Comparison of ENCODE assay signal across 2 cellular contexts in the genomic region with DNA sequence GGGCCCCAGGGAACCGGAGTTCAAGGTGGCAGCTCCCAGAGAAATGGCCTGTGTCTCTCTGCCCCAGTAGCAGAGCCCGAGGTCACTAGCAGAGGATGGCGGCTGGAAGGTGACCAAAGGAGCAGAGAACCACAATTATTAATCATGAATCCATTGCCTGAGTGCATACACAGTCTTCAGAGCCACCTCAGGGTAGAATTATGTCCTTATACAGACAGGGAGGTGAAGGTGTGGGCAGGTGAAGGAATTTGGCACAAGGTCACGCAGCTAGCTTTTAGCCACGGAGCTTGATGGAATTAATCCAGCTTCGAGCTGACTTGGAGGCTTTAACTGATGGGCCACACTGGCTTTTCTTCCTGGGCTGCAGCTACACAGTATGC.
TF ChIP-seq lines count a peak whose summit lies in the region.

No MANE protein-coding gene starts in this region.

TF ChIP-seq in A549, 52 proteins besides CTCF, POLR2A, EP300 and RAD21 (continued from another document):
- TF ChIP-seq ZSCAN20 (CRISPR knock-in tag; IDR thresholded peaks at IDR 0.05) (no peak), TP53 (CRISPR knock-in tag; IDR thresholded peaks at IDR 0.05) (no peak), RARB (CRISPR knock-in tag; IDR thresholded peaks at IDR 0.05) (no peak), KDM5A (IDR thresholded peaks at IDR 0.05) (no peak), FOSL2 (IDR thresholded peaks at IDR 0.05) (no peak), FOSL2 (CRISPR knock-in tag; IDR thresholded peaks at IDR 0.05) (no peak), FOXS1 (CRISPR knock-in tag; IDR thresholded peaks at IDR 0.05) (no peak), RCOR1 (IDR thresholded peaks at IDR 0.05; ENCODE audit: low read depth, low read length) (no peak), NPAS2 (CRISPR knock-in tag; IDR thresholded peaks at IDR 0.05; ENCODE audit: borderline replicate concordance) (no peak), NFE2L2 (conservative IDR thresholded peaks at IDR 0.05; ENCODE audit: low read length) (no peak), CBX8 (IDR thresholded peaks at IDR 0.05) (no peak), JUNB (IDR thresholded peaks at IDR 0.05) (no peak), CHD4 (IDR thresholded peaks at IDR 0.05; ENCODE audit: borderline replicate concordance) (no peak), HOXA7 (CRISPR knock-in tag; IDR thresholded peaks at IDR 0.05) (no peak), KDM1A (IDR thresholded peaks at IDR 0.05; ENCODE audit: low read depth) (no peak)
- TF ChIP-seq, protein P1, sequence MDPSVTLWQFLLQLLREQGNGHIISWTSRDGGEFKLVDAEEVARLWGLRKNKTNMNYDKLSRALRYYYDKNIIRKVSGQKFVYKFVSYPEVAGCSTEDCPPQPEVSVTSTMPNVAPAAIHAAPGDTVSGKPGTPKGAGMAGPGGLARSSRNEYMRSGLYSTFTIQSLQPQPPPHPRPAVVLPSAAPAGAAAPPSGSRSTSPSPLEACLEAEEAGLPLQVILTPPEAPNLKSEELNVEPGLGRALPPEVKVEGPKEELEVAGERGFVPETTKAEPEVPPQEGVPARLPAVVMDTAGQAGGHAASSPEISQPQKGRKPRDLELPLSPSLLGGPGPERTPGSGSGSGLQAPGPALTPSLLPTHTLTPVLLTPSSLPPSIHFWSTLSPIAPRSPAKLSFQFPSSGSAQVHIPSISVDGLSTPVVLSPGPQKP (IDR thresholded peaks at IDR 0.05; ENCODE audit: low read depth, low read length), result no peak
- TF ChIP-seq, protein P2, sequence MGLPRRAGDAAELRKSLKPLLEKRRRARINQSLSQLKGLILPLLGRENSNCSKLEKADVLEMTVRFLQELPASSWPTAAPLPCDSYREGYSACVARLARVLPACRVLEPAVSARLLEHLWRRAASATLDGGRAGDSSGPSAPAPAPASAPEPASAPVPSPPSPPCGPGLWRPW (IDR thresholded peaks at IDR 0.05), result no peak

TF ChIP-seq in H1, 55 proteins besides CTCF, POLR2A, EP300 and RAD21 (continued from another document):
- no peak for TF ChIP-seq TAF7 (optimal IDR thresholded peaks at IDR 0.05; ENCODE audit: borderline replicate concordance, low read depth, low read length)
- no peak for TF ChIP-seq FOSL1 (IDR thresholded peaks at IDR 0.05; ENCODE audit: insufficient read depth, low read depth, low read length)
- TF ChIP-seq, protein P3, sequence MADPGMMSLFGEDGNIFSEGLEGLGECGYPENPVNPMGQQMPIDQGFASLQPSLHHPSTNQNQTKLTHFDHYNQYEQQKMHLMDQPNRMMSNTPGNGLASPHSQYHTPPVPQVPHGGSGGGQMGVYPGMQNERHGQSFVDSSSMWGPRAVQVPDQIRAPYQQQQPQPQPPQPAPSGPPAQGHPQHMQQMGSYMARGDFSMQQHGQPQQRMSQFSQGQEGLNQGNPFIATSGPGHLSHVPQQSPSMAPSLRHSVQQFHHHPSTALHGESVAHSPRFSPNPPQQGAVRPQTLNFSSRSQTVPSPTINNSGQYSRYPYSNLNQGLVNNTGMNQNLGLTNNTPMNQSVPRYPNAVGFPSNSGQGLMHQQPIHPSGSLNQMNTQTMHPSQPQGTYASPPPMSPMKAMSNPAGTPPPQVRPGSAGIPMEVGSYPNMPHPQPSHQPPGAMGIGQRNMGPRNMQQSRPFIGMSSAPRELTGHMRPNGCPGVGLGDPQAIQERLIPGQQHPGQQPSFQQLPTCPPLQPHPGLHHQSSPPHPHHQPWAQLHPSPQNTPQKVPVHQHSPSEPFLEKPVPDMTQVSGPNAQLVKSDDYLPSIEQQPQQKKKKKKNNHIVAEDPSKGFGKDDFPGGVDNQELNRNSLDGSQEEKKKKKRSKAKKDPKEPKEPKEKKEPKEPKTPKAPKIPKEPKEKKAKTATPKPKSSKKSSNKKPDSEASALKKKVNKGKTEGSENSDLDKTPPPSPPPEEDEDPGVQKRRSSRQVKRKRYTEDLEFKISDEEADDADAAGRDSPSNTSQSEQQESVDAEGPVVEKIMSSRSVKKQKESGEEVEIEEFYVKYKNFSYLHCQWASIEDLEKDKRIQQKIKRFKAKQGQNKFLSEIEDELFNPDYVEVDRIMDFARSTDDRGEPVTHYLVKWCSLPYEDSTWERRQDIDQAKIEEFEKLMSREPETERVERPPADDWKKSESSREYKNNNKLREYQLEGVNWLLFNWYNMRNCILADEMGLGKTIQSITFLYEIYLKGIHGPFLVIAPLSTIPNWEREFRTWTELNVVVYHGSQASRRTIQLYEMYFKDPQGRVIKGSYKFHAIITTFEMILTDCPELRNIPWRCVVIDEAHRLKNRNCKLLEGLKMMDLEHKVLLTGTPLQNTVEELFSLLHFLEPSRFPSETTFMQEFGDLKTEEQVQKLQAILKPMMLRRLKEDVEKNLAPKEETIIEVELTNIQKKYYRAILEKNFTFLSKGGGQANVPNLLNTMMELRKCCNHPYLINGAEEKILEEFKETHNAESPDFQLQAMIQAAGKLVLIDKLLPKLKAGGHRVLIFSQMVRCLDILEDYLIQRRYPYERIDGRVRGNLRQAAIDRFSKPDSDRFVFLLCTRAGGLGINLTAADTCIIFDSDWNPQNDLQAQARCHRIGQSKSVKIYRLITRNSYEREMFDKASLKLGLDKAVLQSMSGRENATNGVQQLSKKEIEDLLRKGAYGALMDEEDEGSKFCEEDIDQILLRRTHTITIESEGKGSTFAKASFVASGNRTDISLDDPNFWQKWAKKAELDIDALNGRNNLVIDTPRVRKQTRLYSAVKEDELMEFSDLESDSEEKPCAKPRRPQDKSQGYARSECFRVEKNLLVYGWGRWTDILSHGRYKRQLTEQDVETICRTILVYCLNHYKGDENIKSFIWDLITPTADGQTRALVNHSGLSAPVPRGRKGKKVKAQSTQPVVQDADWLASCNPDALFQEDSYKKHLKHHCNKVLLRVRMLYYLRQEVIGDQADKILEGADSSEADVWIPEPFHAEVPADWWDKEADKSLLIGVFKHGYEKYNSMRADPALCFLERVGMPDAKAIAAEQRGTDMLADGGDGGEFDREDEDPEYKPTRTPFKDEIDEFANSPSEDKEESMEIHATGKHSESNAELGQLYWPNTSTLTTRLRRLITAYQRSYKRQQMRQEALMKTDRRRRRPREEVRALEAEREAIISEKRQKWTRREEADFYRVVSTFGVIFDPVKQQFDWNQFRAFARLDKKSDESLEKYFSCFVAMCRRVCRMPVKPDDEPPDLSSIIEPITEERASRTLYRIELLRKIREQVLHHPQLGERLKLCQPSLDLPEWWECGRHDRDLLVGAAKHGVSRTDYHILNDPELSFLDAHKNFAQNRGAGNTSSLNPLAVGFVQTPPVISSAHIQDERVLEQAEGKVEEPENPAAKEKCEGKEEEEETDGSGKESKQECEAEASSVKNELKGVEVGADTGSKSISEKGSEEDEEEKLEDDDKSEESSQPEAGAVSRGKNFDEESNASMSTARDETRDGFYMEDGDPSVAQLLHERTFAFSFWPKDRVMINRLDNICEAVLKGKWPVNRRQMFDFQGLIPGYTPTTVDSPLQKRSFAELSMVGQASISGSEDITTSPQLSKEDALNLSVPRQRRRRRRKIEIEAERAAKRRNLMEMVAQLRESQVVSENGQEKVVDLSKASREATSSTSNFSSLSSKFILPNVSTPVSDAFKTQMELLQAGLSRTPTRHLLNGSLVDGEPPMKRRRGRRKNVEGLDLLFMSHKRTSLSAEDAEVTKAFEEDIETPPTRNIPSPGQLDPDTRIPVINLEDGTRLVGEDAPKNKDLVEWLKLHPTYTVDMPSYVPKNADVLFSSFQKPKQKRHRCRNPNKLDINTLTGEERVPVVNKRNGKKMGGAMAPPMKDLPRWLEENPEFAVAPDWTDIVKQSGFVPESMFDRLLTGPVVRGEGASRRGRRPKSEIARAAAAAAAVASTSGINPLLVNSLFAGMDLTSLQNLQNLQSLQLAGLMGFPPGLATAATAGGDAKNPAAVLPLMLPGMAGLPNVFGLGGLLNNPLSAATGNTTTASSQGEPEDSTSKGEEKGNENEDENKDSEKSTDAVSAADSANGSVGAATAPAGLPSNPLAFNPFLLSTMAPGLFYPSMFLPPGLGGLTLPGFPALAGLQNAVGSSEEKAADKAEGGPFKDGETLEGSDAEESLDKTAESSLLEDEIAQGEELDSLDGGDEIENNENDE (IDR thresholded peaks at IDR 0.05; ENCODE audit: insufficient replicate concordance, low read length), result no peak
- no peak for TF ChIP-seq GTF2F1 (IDR thresholded peaks at IDR 0.05; ENCODE audit: borderline replicate concordance, low read depth, low read length)
- TF ChIP-seq CREB1 (IDR thresholded peaks at IDR 0.05), result no peak
- no peak for TF ChIP-seq NRF1 (IDR thresholded peaks at IDR 0.05; ENCODE audit: low read depth, low read length)
- TF ChIP-seq, protein P4, sequence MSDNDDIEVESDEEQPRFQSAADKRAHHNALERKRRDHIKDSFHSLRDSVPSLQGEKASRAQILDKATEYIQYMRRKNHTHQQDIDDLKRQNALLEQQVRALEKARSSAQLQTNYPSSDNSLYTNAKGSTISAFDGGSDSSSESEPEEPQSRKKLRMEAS (IDR thresholded peaks at IDR 0.05), result no peak
- no peak for TF ChIP-seq SP4 (IDR thresholded peaks at IDR 0.05; ENCODE audit: low read length)
- no peak for TF ChIP-seq CEBPB (IDR thresholded peaks at IDR 0.05; ENCODE audit: low read depth, low read length)
- TF ChIP-seq RFX5 (IDR thresholded peaks at IDR 0.05; ENCODE audit: borderline replicate concordance, low read depth, low read length), result no peak
- no peak for TF ChIP-seq GABPA (IDR thresholded peaks at IDR 0.05; ENCODE audit: borderline replicate concordance, insufficient read depth, low read length)
- TF ChIP-seq, protein P5, sequence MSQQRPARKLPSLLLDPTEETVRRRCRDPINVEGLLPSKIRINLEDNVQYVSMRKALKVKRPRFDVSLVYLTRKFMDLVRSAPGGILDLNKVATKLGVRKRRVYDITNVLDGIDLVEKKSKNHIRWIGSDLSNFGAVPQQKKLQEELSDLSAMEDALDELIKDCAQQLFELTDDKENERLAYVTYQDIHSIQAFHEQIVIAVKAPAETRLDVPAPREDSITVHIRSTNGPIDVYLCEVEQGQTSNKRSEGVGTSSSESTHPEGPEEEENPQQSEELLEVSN (IDR thresholded peaks at IDR 0.05), result no peak
- TF ChIP-seq SIX5 (IDR thresholded peaks at IDR 0.05; ENCODE audit: low read depth, low read length), result no peak
TF ChIP-seq in H1: peak in this region for 0.
